ENCODE assay signal across 8 cellular contexts in the genomic region with DNA sequence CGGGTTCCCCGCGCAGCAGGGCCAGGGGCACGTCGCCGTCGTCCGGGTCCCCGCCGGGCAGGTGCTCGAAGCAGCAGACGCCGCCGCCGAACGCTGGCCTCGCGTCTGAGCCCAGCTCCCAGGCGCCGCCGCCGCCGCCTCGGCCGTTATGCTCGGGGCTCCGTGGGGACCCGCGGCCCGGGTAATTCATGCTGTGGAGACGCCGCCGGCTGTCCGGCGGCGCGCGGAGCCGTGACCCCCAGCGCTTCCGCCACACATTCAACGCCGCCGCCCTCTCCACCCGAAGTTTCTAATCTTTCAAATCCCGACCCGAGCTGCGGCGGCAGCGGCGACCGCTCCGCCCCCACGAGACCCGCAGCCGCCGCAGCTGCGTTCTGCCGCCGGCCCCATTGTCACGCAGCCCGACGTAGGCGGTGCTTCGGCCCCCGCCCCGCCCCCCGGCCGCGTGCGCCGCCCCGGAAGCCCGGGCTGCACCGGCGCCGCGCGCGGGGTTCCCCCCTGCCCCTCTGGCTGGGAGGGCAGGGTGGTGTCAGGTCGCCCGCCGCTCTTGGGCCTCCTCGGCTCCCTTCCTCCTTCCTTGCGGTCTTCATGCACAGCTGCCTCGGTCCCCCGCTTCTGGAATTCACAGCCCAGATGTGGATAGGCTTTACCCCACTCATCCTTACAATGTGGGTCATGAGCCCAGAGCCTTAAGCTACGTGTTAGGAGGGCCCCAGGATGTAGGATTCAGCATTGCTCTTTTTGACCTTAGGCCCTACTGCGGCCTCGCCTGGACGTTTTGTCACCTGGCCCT. TPM values are rescaled to one million over a fixed set of nuclear protein-coding genes. Genes with fewer than 3 reads are reported as not detected.
DNase-seq lines count a peak whose midpoint lies in the region; ATAC-seq and TF ChIP-seq lines count a peak whose summit lies in the region.

A gene (minus strand): TSS at position 415 of the 793 bp plus-strand sequence. CDS start 225 bp downstream, at position 190.

- H3K9ac ChIP-seq in mammary epithelial cell (ENCODE audit: insufficient read depth, low read length), result peak within 1 kb of the TSS; percentile 61

- in situ Hi-C loops in mammary epithelial cell (cut with MboI; ENCODE audit: low sequenced_read_pairs in 2 of 2), result no loop called here

- peak within 1 kb of the TSS; percentile 99 for H2AFZ ChIP-seq in mammary epithelial cell (ENCODE audit: low read depth, low read length)

- H3K4me1 ChIP-seq in mammary epithelial cell (ENCODE audit: insufficient read depth, low read length), result peaks cover 12% of the 10 kb centered on the region

- H3K4me3 ChIP-seq in WI38 (ENCODE audit: low read depth, low read length) (peak within 1 kb of the TSS; percentile 81), mammary epithelial cell (replicated peaks in 1 of 3; ENCODE audit: insufficient read depth in 1 of 3, low read depth in 2 of 3, low read length in 3 of 3) (peak within 1 kb of the TSS; percentile 74 to 91 (median 82))

- H3K4me1 Mint-ChIP-seq in immature natural killer cell, result peaks cover 50 to 55% of the 10 kb centered on the region in 2 donors

- peak; percentile 60 for ATAC-seq in GM18517 (IDR thresholded peaks at IDR 0.05; ENCODE audit: unreplicated experiment)
- ATAC-seq in HG03039 (IDR thresholded peaks at IDR 0.05; ENCODE audit: unreplicated experiment), result peak; percentile 69

- H3K9me3 Mint-ChIP-seq in immature natural killer cell, result no peaks in the 10 kb centered on the region

- peak within 1 kb of the TSS; percentile 94 to 99 (median 98) for H3K27ac Mint-ChIP-seq in immature natural killer cell

- H3K4me2 ChIP-seq in mammary epithelial cell (ENCODE audit: insufficient read depth, low read depth, low read length), result peak within 1 kb of the TSS; percentile 83

- H3K27me3 Mint-ChIP-seq in immature natural killer cell (ENCODE audit: low read depth in 3 of 3), result peaks cover 8 to 27% (median 20%) of the 10 kb centered on the region in 3 donors

- no peaks in the 10 kb centered on the region for H4K20me1 ChIP-seq in mammary epithelial cell (ENCODE audit: insufficient read depth, low read length)

- H3K79me2 ChIP-seq in mammary epithelial cell (ENCODE audit: insufficient read depth, low read length), result peaks cover 46% of the 10 kb centered on the region

- H3K9me3 ChIP-seq in mammary epithelial cell (replicated peaks; ENCODE audit: insufficient read depth, low read length), result no peaks in the 10 kb centered on the region

- dilution Hi-C loops in mammary epithelial cell (cut with HindIII; ENCODE audit: low sequenced_read_pairs), result no loop called here

- H3K27me3 ChIP-seq in mammary epithelial cell (ENCODE audit: insufficient read depth, low read length), result no peaks in the 10 kb centered on the region

- intact Hi-C loops in mammary epithelial cell (cut with micrococcal nuclease), result loop anchor here (5.0 to 10.0 kb wide), 3 partner anchors 142 to 361 kb away; a partner anchor contains a TSS

- H3K4me3 Mint-ChIP-seq in immature natural killer cell, result peak within 1 kb of the TSS; percentile 99 to 100 (median 99)

- H3K36me3 Mint-ChIP-seq in immature natural killer cell, result peaks cover 0 to 6% (median 3%) of the 10 kb centered on the region in 3 donors

- DNase-seq in 8988T (peak; percentile 77), NCI-H2171 (lab: John Stamatoyannopoulos, UW) (peak; percentile 83), mammary epithelial cell (peak; percentile 57), immature natural killer cell (peak; percentile 86 to 89 (median 88))
- peak; percentile 66 to 71 for DNase-seq in stimulated activated CD4-positive, alpha-beta T cell treated with anti-CD3 and anti-CD28 coated beads, Interleukin-12 subunit alpha, Interleukin-12 subunit beta, amount 100 ng/mL, for 24 hours (ENCODE audit: low read depth in 2 of 2)

- no peak for TF ChIP-seq CTCF in WI38 (IDR thresholded peaks at IDR 0.05; ENCODE audit: low read depth, low read length)
- no peak for TF ChIP-seq CTCF in mammary epithelial cell (conservative IDR thresholded peaks at IDR 0.05 in 1 of 2, IDR thresholded peaks at IDR 0.05 in 1 of 2; ENCODE audit: extremely low read depth in 1 of 2, insufficient read depth in 1 of 2, low read depth in 1 of 2, low read length in 2 of 2)

- H3K27ac ChIP-seq in mammary epithelial cell (ENCODE audit: insufficient read depth, low read depth, low read length), result peak within 1 kb of the TSS; percentile 41

- no peaks in the 10 kb centered on the region for H3K36me3 ChIP-seq in mammary epithelial cell (ENCODE audit: insufficient read depth, low read length)

- CTCF ChIA-PET in mammary epithelial cell (lab: Charles Lee; ENCODE audit: low non-redundant PET), result no interaction called here

- 10% methylated on average over 8 of the region's 91 CpGs for whole genome bisulfite sequencing in mammary epithelial cell (ENCODE audit: low coverage, missing lambda C conversion rate)

- TSS peak; percentile 34 for BruUV-seq in mammary epithelial cell (replicated peaks; lab: Mats Ljungman, UMichigan)

RNA-seq across cellular contexts. Expression of the gene that starts here (rescaled TPM):
- total RNA-seq in mammary epithelial cell, result 10 to 100 TPM; 18.0 to 27.3 TPM
- polyA plus RNA-seq in mammary epithelial cell (4.3 TPM), immature natural killer cell (10 to 100 TPM in 1 of 3 donors, 1 to 10 TPM in 2; 4.3 to 10.2 (median 4.5) TPM)
- polyA minus RNA-seq in mammary epithelial cell, result 6.6 TPM

Comparison
In these comparisons a context has a peak if more than half of its experiments do, and no peak if none do; other contexts are left out.
1. Peak in every context shown above with its lines: DNase-seq, ATAC-seq, H3K4me3 ChIP-seq and H3K27ac ChIP-seq.